Comparison of ENCODE assay signal across 14 cellular contexts in genomic region chr2:240137596-240138274, GRCh38. TPM values are rescaled to one million over a fixed set of nuclear protein-coding genes. Genes with fewer than 3 reads are reported as not detected.
DNase-seq lines count a peak whose midpoint lies in the region; ATAC-seq and TF ChIP-seq lines count a peak whose summit lies in the region.
"Had no signal": no experiment of that assay in that cellular context is flagged by ENCODE, and none has a peak within 500 bp of the region (broad histone marks: within the 10 kb centered on the region; RNA-seq: fewer than 3 reads in every experiment).

No MANE protein-coding gene starts in this region.

- DNase-seq in stimulated activated naive CD8-positive, alpha-beta T cell treated with anti-CD3 and anti-CD28 coated beads, Interleukin-15, Interleukin-2, amounts not matched to agents 100 U/mL and 50 U/mL, for 24 hours = no peak
- DNase-seq in tibial nerve (ENCODE audit: low spot score in 2 of 2) (no peak), H4 (ENCODE audit: low spot score) (no peak)
- DNase-seq: effector CD8-positive, alpha-beta T cell; SJCRH30; stimulated activated CD4-positive, alpha-beta T cell treated with anti-CD3 and anti-CD28 coated beads, Interleukin-1b, Interleukin-23, amount 100 ng/mL, for 48 hours had no signal

- no peak overlapping the region for H3K4me3 ChIP-seq in tibial nerve
- H3K4me3 ChIP-seq: SJCRH30 had no signal

- peaks cover 0 to 25% (median 12%) of the 10 kb centered on the region in 4 donors for H3K4me1 ChIP-seq in tibial nerve

- TF ChIP-seq CTCF in brain (conservative IDR thresholded peaks at IDR 0.05) (no peak), nephron (IDR thresholded peaks at IDR 0.05; ENCODE audit: unreplicated experiment in 3 of 3) (no peak), tibial nerve (IDR thresholded peaks at IDR 0.05) (no peak)

- TF ChIP-seq POLR2A in tibial nerve (IDR thresholded peaks at IDR 0.05) = no peak

- no peak overlapping the region for H3K27ac Mint-ChIP-seq in stimulated activated naive CD8-positive, alpha-beta T cell treated with anti-CD3 and anti-CD28 coated beads, Interleukin-15, Interleukin-2, amounts not matched to agents 100 ng/mL and 50 ng/mL, for 24 hours
- H3K27ac Mint-ChIP-seq in brain = no peak overlapping the region
- no peak overlapping the region for H3K27ac Mint-ChIP-seq in nephron

- no peaks in the 10 kb centered on the region for H3K9me3 ChIP-seq in tibial nerve
- H3K9me3 ChIP-seq: BLaER1 treated with 17β-estradiol and CSF1 and Interleukin-3, amounts not matched to agents 10 nM and 100 nM; SJCRH30; uterus had no signal

- peaks cover 17% of the 10 kb centered on the region for H3K36me3 Mint-ChIP-seq in stimulated activated naive CD8-positive, alpha-beta T cell treated with anti-CD3 and anti-CD28 coated beads, Interleukin-15, Interleukin-2, amounts not matched to agents 100 ng/mL and 50 ng/mL, for 24 hours (ENCODE audit: low read depth)
- H3K36me3 Mint-ChIP-seq in brain (peaks cover 6% of the 10 kb centered on the region), nephron (ENCODE audit: low read depth) (peaks cover 2% of the 10 kb centered on the region)

- H3K9me3 Mint-ChIP-seq in stimulated activated naive CD8-positive, alpha-beta T cell treated with anti-CD3 and anti-CD28 coated beads, Interleukin-15, Interleukin-2, amounts not matched to agents 100 ng/mL and 50 ng/mL, for 24 hours = no peaks in the 10 kb centered on the region
- H3K9me3 Mint-ChIP-seq in brain (no peaks in the 10 kb centered on the region), nephron (no peaks in the 10 kb centered on the region)

- 87 to 89% methylated on average over 19 of the region's 19 CpGs for WGBS in tibial nerve, 2 donors

- no peaks in the 10 kb centered on the region for H3K27me3 Mint-ChIP-seq in stimulated activated naive CD8-positive, alpha-beta T cell treated with anti-CD3 and anti-CD28 coated beads, Interleukin-15, Interleukin-2, amounts not matched to agents 100 ng/mL and 50 ng/mL, for 24 hours
- H3K27me3 Mint-ChIP-seq in brain (peaks cover 11% of the 10 kb centered on the region), nephron (ENCODE audit: low read depth) (peaks cover 10% of the 10 kb centered on the region)

- ATAC-seq in stimulated activated naive CD8-positive, alpha-beta T cell treated with anti-CD3 and anti-CD28 coated beads, Interleukin-15, Interleukin-2, amounts not matched to agents 100 U/mL and 50 U/mL, for 24 hours = no peak
- ATAC-seq in HG03045 (IDR thresholded peaks at IDR 0.05; ENCODE audit: unreplicated experiment) = no peak
- no peak for ATAC-seq in HG02938 (IDR thresholded peaks at IDR 0.05; ENCODE audit: unreplicated experiment)

- peaks cover 25% of the 10 kb centered on the region for H3K4me1 Mint-ChIP-seq in stimulated activated naive CD8-positive, alpha-beta T cell treated with anti-CD3 and anti-CD28 coated beads, Interleukin-15, Interleukin-2, amounts not matched to agents 100 ng/mL and 50 ng/mL, for 24 hours (ENCODE audit: low read depth)
- peaks cover 30% of the 10 kb centered on the region for H3K4me1 Mint-ChIP-seq in brain
- peaks cover 22% of the 10 kb centered on the region for H3K4me1 Mint-ChIP-seq in nephron

- H3K27me3 ChIP-seq in tibial nerve = no peaks in the 10 kb centered on the region
- H3K27me3 ChIP-seq: uterus had no signal

- H3K4me3 Mint-ChIP-seq in stimulated activated naive CD8-positive, alpha-beta T cell treated with anti-CD3 and anti-CD28 coated beads, Interleukin-15, Interleukin-2, amounts not matched to agents 100 ng/mL and 50 ng/mL, for 24 hours = peak overlapping the region; percentile 5
- H3K4me3 Mint-ChIP-seq in brain (peak overlapping the region; percentile 51 to 97 (median 66)), nephron (peak overlapping the region; percentile 76 to 96 (median 94))

- TF ChIP-seq EP300 in tibial nerve (IDR thresholded peaks at IDR 0.05) = no peak

- no peak overlapping the region for H3K27ac ChIP-seq in tibial nerve
- H3K27ac ChIP-seq: BLaER1 treated with 17β-estradiol and CSF1 and Interleukin-3, amounts not matched to agents 10 nM and 100 nM; SJCRH30; uterus had no signal

- peaks cover 0 to 15% (median 2%) of the 10 kb centered on the region in 3 donors for H3K36me3 ChIP-seq in tibial nerve
- H3K36me3 ChIP-seq: uterus had no signal

RNA-seq across cellular contexts. Expression of gene COPS9, which starts 1.6 kb away (rescaled TPM):
- 249 TPM for polyA plus RNA-seq in brain (ENCODE audit: insufficient read depth, low read depth, low replicate concordance)
- total RNA-seq in tibial nerve = 100 to 1,000 TPM in 3 of 4 donors, 10 to 100 TPM in 1; 94.8 to 224 (median 141) TPM
- total RNA-seq in H4 (2014; rRNA removed; shearing (Covaris generic)) = 188 and 273 TPM in 2 replicates

RNA-seq across cellular contexts. Expression of gene OTOS, which starts 2.7 kb away (rescaled TPM):
- polyA plus RNA-seq in brain (ENCODE audit: insufficient read depth, low read depth, low replicate concordance) = 3.5 TPM
- not detected for total RNA-seq in tibial nerve
- not detected in 2 replicates for total RNA-seq in H4 (2014; rRNA removed; shearing (Covaris generic))
- total RNA-seq: fibroblast of villous mesenchyme, SJCRH30, uterus had no signal

Comparison
In these comparisons a context has a peak if more than half of its experiments do, and no peak if none do; other contexts are left out.
1. H3K4me3 Mint-ChIP-seq: peak in every context shown above with its lines; median percentile 94 in nephron; 66 in brain; 5 in stimulated activated naive CD8-positive, alpha-beta T cell treated with anti-CD3 and anti-CD28 coated beads, Interleukin-15, Interleukin-2, amounts not matched to agents 100 ng/mL and 50 ng/mL, for 24 hours.